ENCODE assay signal across 11 cellular contexts in genomic region chr3:47017504-47018268, GRCh38. TPM values are rescaled to one million over a fixed set of nuclear protein-coding genes. Genes with fewer than 3 reads are reported as not detected.
DNase-seq lines count a peak whose midpoint lies in the region; ATAC-seq, FAIRE-seq and TF ChIP-seq lines count a peak whose summit lies in the region.
"Had no signal": no experiment of that assay in that cellular context is flagged by ENCODE, and none has a peak within 500 bp of the region (broad histone marks: within the 10 kb centered on the region; RNA-seq: fewer than 3 reads in every experiment).

No MANE protein-coding gene starts in this region.

- 83 to 85% methylated on average over 5 to 6 of the region's 6 CpGs for WGBS in transverse colon (ENCODE audit: low coverage in 1 of 2), 2 donors

- peaks cover 34% of the 10 kb centered on the region for H4K20me1 ChIP-seq in astrocyte (ENCODE audit: insufficient read depth, low read length)

- H3K36me3 ChIP-seq in astrocyte (ENCODE audit: insufficient read depth, low read length), result peaks cover 28% of the 10 kb centered on the region
- peaks cover 0 to 24% (median 10%) of the 10 kb centered on the region in 4 donors for H3K36me3 ChIP-seq in transverse colon

- DNase-seq in ELR (ENCODE audit: low read depth), result peak; percentile 71
- DNase-seq in Kasumi-1 (lab: John Stamatoyannopoulos, UW), result peak; percentile 75 to 80
- DNase-seq in astrocyte (ENCODE audit: low read depth), result peak; percentile 38
- DNase-seq in transverse colon, result no peak
- no peak for DNase-seq in stimulated activated CD4-positive, alpha-beta T cell treated with anti-CD3 and anti-CD28 coated beads, Interleukin-4, amount 100 ng/mL, for 24 hours
- no peak for DNase-seq in stimulated activated CD4-positive, alpha-beta T cell treated with anti-CD3 and anti-CD28 coated beads, Interleukin-1b, Interleukin-23, amount 100 ng/mL, for 48 hours
- DNase-seq: left colon had no signal

- H3K79me2 ChIP-seq in astrocyte (ENCODE audit: insufficient read depth, low read length), result peaks cover 25% of the 10 kb centered on the region

- FAIRE-seq in astrocyte (lab: Jason Lieb, UNC), result no peak

- H3K27me3 ChIP-seq in astrocyte (ENCODE audit: insufficient read depth, low read length) (no peaks in the 10 kb centered on the region), transverse colon (no peaks in the 10 kb centered on the region)

- H3K27me3 Mint-ChIP-seq in astrocyte (ENCODE audit: low read depth, unreplicated experiment), result no peaks in the 10 kb centered on the region
- no peaks in the 10 kb centered on the region for H3K27me3 Mint-ChIP-seq in nephron (ENCODE audit: low read depth)
- H3K27me3 Mint-ChIP-seq: dendritic cell treated with granulocyte-macrophage colony-stimulating factor and Interleukin-4, amounts not matched to agents 40 ng/mL and 50 ng/mL, for 4 days had no signal

- no peak for ATAC-seq in GM18519 (IDR thresholded peaks at IDR 0.05; ENCODE audit: low FRiP score, unreplicated experiment)
- ATAC-seq: WTC11 had no signal

- intact Hi-C loops in transverse colon (cut with DNase I; ENCODE audit: low total_unique reads), result no loop called here

- H3K27ac ChIP-seq in astrocyte (ENCODE audit: low read depth, low read length) (peak overlapping the region; percentile 59), transverse colon (peak overlapping the region in 1 of 4 donors; percentile 0)

- H3K4me3 ChIP-seq in astrocyte (ENCODE audit: insufficient read depth, low read depth, low read length), result no peak overlapping the region
- H3K4me3 ChIP-seq in transverse colon, result no peak overlapping the region

- in situ Hi-C loops in transverse colon (cut with MboI; ENCODE audit: low pct_ligation_motif_present in 1 of 4, low pct_unique_long_range_greater_than_20kb in 1 of 4, low sequenced_read_pairs in 3 of 4), result loop anchor here in 3 of 4 donors (25.0 kb wide), 2 partner anchors 145 to 305 kb away; partner anchors contain the start of genes PRSS50 (in 2 of the 3), TMIE (in 2 of the 3) and SETD2 (in 1 of the 3)

- no peak overlapping the region for H2AFZ ChIP-seq in astrocyte (ENCODE audit: low read depth, low read length)

- H3K4me1 ChIP-seq in astrocyte (ENCODE audit: insufficient read depth, low read length), result peaks cover 29% of the 10 kb centered on the region
- H3K4me1 ChIP-seq in transverse colon, result peaks cover 3 to 14% (median 9%) of the 10 kb centered on the region in 4 donors

- H3K36me3 Mint-ChIP-seq in astrocyte (ENCODE audit: low read depth, unreplicated experiment), result peaks cover 20% of the 10 kb centered on the region
- H3K36me3 Mint-ChIP-seq in nephron (ENCODE audit: low read depth), result peaks cover 45% of the 10 kb centered on the region

- TF ChIP-seq CTCF in astrocyte (IDR thresholded peaks at IDR 0.05; ENCODE audit: insufficient read depth, low read depth, low read length), result peak; percentile 5
- TF ChIP-seq CTCF in nephron (IDR thresholded peaks at IDR 0.05; ENCODE audit: unreplicated experiment in 3 of 3), result no peak
- TF ChIP-seq CTCF in transverse colon (IDR thresholded peaks at IDR 0.05), result no peak

- H3K9me3 Mint-ChIP-seq in astrocyte (ENCODE audit: unreplicated experiment), result no peaks in the 10 kb centered on the region
- no peaks in the 10 kb centered on the region for H3K9me3 Mint-ChIP-seq in nephron
- H3K9me3 Mint-ChIP-seq: dendritic cell treated with granulocyte-macrophage colony-stimulating factor and Interleukin-4, amounts not matched to agents 40 ng/mL and 50 ng/mL, for 4 days; WTC11 had no signal

- peak overlapping the region; percentile 41 for H3K9ac ChIP-seq in astrocyte (ENCODE audit: low read length)

- TF ChIP-seq EP300 in transverse colon (IDR thresholded peaks at IDR 0.05; ENCODE audit: low read depth), result no peak

- H3K4me3 Mint-ChIP-seq in astrocyte (ENCODE audit: unreplicated experiment) (no peak overlapping the region), nephron (no peak overlapping the region)
- H3K4me3 Mint-ChIP-seq: dendritic cell treated with granulocyte-macrophage colony-stimulating factor and Interleukin-4, amounts not matched to agents 40 ng/mL and 50 ng/mL, for 4 days; WTC11 had no signal

- H3K27ac Mint-ChIP-seq in astrocyte (ENCODE audit: unreplicated experiment), result peak overlapping the region; percentile 88
- H3K27ac Mint-ChIP-seq in nephron, result peak overlapping the region in 2 of 3 experiments; percentile 38 to 42
- H3K27ac Mint-ChIP-seq: dendritic cell treated with granulocyte-macrophage colony-stimulating factor and Interleukin-4, amounts not matched to agents 40 ng/mL and 50 ng/mL, for 4 days; WTC11 had no signal

- no peaks in the 10 kb centered on the region for H3K9me3 ChIP-seq in astrocyte (ENCODE audit: insufficient read depth, low read depth, low read length)
- no peaks in the 10 kb centered on the region for H3K9me3 ChIP-seq in transverse colon

- TF ChIP-seq POLR2A in transverse colon (IDR thresholded peaks at IDR 0.05), result no peak

- H3K4me1 Mint-ChIP-seq in astrocyte (ENCODE audit: low read depth, unreplicated experiment), result peaks cover 34% of the 10 kb centered on the region
- H3K4me1 Mint-ChIP-seq in nephron, result peaks cover 11% of the 10 kb centered on the region

- H3K4me2 ChIP-seq in astrocyte (ENCODE audit: low read length), result peak overlapping the region; percentile 72

RNA-seq across cellular contexts. Expression of gene NBEAL2, which starts 38.2 kb away (rescaled TPM):
- total RNA-seq in astrocyte (11.4 and 14.8 TPM in 2 replicates), transverse colon (100 to 1,000 TPM in 2 of 4 donors, 10 to 100 TPM in 2; 81.1 to 163 (median 122) TPM)

RNA-seq across cellular contexts. Expression of gene CCDC12, which starts 41.1 kb away (rescaled TPM):
- 26.2 and 29.0 TPM in 2 replicates for total RNA-seq in astrocyte
- total RNA-seq in transverse colon, result 10 to 100 TPM; 50.1 to 72.9 (median 53.0) TPM

Comparison
In these comparisons a context has a peak if more than half of its experiments do, and no peak if none do; other contexts are left out.
1. DNase-seq: peak in ELR (single experiment), Kasumi-1 (2 of 2) and astrocyte (single experiment); none in transverse colon (single experiment), stimulated activated CD4-positive, alpha-beta T cell treated with anti-CD3 and anti-CD28 coated beads, Interleukin-4, amount 100 ng/mL, for 24 hours (single experiment) and stimulated activated CD4-positive, alpha-beta T cell treated with anti-CD3 and anti-CD28 coated beads, Interleukin-1b, Interleukin-23, amount 100 ng/mL, for 48 hours (single experiment).